ENCODE assay signal across 1 cellular context in the genomic region with DNA sequence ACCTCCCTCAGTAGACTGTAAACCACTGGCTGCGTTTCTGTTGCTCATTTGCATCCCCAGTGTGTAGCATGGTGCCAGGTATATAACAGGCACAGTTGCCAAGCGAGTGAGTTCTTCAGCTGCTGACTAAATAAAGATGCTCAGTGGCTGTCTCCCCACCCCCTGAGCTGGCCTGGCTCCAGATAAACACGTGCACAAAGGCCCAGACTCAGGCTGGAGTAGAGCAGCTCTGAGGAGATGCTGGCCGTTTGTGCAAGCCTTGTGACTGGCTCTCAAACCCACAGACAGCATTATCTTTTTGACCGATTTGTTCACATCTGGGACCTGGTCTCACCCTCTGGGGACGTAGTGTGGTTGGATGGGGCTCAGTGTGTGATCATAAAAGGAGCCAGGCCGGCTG.
TF ChIP-seq lines count a peak whose summit lies in the region.

No MANE protein-coding gene starts in this region.

TF ChIP-seq in GM23338, 12 proteins besides CTCF, POLR2A, EP300 and RAD21 (continued from another document):
- TF ChIP-seq, protein P1, sequence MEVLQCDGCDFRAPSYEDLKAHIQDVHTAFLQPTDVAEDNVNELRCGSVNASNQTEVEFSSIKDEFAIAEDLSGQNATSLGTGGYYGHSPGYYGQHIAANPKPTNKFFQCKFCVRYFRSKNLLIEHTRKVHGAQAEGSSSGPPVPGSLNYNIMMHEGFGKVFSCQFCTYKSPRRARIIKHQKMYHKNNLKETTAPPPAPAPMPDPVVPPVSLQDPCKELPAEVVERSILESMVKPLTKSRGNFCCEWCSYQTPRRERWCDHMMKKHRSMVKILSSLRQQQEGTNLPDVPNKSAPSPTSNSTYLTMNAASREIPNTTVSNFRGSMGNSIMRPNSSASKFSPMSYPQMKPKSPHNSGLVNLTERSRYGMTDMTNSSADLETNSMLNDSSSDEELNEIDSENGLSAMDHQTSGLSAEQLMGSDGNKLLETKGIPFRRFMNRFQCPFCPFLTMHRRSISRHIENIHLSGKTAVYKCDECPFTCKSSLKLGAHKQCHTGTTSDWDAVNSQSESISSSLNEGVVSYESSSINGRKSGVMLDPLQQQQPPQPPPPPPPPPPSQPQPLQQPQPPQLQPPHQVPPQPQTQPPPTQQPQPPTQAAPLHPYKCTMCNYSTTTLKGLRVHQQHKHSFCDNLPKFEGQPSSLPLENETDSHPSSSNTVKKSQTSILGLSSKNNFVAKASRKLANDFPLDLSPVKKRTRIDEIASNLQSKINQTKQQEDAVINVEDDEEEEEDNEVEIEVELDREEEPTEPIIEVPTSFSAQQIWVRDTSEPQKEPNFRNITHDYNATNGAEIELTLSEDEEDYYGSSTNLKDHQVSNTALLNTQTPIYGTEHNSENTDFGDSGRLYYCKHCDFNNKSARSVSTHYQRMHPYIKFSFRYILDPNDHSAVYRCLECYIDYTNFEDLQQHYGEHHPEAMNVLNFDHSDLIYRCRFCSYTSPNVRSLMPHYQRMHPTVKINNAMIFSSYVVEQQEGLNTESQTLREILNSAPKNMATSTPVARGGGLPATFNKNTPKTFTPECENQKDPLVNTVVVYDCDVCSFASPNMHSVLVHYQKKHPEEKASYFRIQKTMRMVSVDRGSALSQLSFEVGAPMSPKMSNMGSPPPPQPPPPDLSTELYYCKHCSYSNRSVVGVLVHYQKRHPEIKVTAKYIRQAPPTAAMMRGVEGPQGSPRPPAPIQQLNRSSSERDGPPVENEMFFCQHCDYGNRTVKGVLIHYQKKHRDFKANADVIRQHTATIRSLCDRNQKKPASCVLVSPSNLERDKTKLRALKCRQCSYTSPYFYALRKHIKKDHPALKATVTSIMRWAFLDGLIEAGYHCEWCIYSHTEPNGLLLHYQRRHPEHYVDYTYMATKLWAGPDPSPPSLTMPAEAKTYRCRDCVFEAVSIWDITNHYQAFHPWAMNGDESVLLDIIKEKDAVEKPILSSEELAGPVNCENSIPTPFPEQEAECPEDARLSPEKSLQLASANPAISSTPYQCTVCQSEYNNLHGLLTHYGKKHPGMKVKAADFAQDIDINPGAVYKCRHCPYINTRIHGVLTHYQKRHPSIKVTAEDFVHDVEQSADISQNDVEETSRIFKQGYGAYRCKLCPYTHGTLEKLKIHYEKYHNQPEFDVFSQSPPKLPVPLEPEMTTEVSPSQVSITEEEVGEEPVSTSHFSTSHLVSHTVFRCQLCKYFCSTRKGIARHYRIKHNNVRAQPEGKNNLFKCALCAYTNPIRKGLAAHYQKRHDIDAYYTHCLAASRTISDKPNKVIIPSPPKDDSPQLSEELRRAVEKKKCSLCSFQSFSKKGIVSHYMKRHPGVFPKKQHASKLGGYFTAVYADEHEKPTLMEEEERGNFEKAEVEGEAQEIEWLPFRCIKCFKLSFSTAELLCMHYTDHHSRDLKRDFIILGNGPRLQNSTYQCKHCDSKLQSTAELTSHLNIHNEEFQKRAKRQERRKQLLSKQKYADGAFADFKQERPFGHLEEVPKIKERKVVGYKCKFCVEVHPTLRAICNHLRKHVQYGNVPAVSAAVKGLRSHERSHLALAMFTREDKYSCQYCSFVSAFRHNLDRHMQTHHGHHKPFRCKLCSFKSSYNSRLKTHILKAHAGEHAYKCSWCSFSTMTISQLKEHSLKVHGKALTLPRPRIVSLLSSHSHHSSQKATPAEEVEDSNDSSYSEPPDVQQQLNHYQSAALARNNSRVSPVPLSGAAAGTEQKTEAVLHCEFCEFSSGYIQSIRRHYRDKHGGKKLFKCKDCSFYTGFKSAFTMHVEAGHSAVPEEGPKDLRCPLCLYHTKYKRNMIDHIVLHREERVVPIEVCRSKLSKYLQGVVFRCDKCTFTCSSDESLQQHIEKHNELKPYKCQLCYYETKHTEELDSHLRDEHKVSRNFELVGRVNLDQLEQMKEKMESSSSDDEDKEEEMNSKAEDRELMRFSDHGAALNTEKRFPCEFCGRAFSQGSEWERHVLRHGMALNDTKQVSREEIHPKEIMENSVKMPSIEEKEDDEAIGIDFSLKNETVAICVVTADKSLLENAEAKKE (CRISPR knock-in tag; IDR thresholded peaks at IDR 0.05): no peak
- TF ChIP-seq EZH2phosphoT487 (IDR thresholded peaks at IDR 0.05; ENCODE audit: unreplicated experiment): no peak
TF ChIP-seq in GM23338: peak in this region for 0.
